Comparison of ENCODE assay signal across 8 cellular contexts in the genomic region with DNA sequence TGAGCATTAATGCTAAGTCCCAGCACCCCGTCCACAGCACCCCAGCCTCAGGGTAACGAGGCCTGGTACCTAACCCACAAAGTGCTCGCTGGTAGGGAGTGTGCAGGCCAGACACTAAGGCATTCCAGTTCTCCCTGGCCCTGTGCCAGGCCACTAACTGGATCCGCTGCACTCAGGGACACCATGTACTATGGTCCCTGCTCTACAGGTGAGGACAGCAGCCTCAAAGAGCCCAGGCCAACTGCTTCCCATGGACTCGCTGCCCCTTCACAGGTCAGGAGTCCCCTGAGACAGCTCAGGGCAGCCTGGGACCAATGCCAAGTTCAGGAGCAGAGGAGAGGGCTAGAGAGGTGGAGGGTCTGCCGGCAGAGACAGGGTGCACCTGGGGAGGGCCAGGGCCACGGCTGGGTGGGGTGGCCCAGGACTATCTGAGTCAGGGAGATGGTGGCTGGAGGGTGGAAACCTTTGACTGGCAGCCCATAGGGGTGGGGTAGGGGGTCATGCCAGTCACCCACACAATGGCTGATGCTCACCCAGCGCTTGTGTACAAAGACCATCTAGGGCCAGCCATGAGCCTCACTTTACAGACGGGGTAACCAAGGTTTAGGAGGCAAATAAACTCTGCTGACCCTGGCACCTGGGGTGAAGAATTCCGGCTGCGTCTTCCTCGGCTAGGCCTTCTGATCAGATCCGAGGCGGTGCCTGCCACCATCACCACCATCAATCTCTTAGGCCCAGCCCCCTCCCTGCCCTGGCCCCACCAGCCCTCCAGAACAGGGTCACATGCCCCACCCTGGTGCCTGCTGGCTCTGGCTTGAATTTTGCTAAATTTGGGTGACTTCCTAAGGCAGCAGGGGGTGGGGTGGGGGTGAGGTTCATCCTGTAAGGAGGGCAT. TPM values are rescaled to one million over a fixed set of nuclear protein-coding genes. Genes with fewer than 3 reads are reported as not detected.
A peak's percentile ranks its signal among the peaks of the same experiment; 100 is the strongest.
DNase-seq lines count a peak whose midpoint lies in the region; ATAC-seq, FAIRE-seq and TF ChIP-seq lines count a peak whose summit lies in the region.

No MANE protein-coding gene starts in this region.

- POLR2A ChIA-PET in HCT116 (lab: Charles Lee), result no interaction called here
- POLR2A ChIA-PET in GM10248 (lab: Yijun Ruan, JAX), result no interaction called here

- ATAC-seq in HCT116 (no peak), HG03139 (IDR thresholded peaks at IDR 0.05; ENCODE audit: unreplicated experiment) (no peak)

- WGBS in mammary epithelial cell (ENCODE audit: low coverage, missing lambda C conversion rate), result no CpG with 5 or more reads among the region's 14 CpGs

- H3K27me3 ChIP-seq in HCT116 (ENCODE audit: insufficient read depth, low read length) (no peaks in the 10 kb centered on the region), mammary epithelial cell (ENCODE audit: insufficient read depth, low read length) (no peaks in the 10 kb centered on the region), kidney epithelial cell (ENCODE audit: control insufficient read depth, insufficient read depth, low read length) (no peaks in the 10 kb centered on the region)

- H3K79me2 ChIP-seq in HCT116 (ENCODE audit: insufficient read depth, low read length), result peaks cover 75% of the 10 kb centered on the region; the same call in 1 of the 2 replicates
- peaks cover 94% of the 10 kb centered on the region for H3K79me2 ChIP-seq in mammary epithelial cell (ENCODE audit: insufficient read depth, low read length)

- TF ChIP-seq CTCF in HCT116 (IDR thresholded peaks at IDR 0.05 in 2 of 3, conservative IDR thresholded peaks at IDR 0.05 in 1 of 3; ENCODE audit: borderline replicate concordance in 1 of 3, insufficient read depth in 1 of 3, low read depth in 2 of 3, low read length in 2 of 3) (no peak), mammary epithelial cell (conservative IDR thresholded peaks at IDR 0.05 in 1 of 2, IDR thresholded peaks at IDR 0.05 in 1 of 2; ENCODE audit: extremely low read depth in 1 of 2, insufficient read depth in 1 of 2, low read depth in 1 of 2, low read length in 2 of 2) (no peak), kidney epithelial cell (IDR thresholded peaks at IDR 0.05; ENCODE audit: insufficient read depth, low read length, poor library complexity, severe bottlenecking) (no peak), D721Med (IDR thresholded peaks at IDR 0.05; ENCODE audit: insufficient read depth, missing control alignments) (no peak), GM10248 (IDR thresholded peaks at IDR 0.05; ENCODE audit: control extremely low read depth, extremely low read depth, low read depth, missing control alignments) (no peak)

- H3K9me3 ChIP-seq in HCT116 (ENCODE audit: control insufficient read depth in 1 of 2, insufficient read depth in 1 of 2, low read depth in 1 of 2, low read length in 2 of 2) (no peaks in the 10 kb centered on the region), mammary epithelial cell (replicated peaks; ENCODE audit: insufficient read depth, low read length) (no peaks in the 10 kb centered on the region)

- TF ChIP-seq RAD21 in HCT116 (IDR thresholded peaks at IDR 0.05; ENCODE audit: low read depth), result no peak

- H3K4me2 ChIP-seq in HCT116 (ENCODE audit: low read length), result peak overlapping the region; percentile 67
- H3K4me2 ChIP-seq in mammary epithelial cell (ENCODE audit: insufficient read depth, low read depth, low read length), result peak overlapping the region; percentile 92

- H3K27ac ChIP-seq in HCT116 (ENCODE audit: low read depth, low read length), result no peak overlapping the region
- H3K27ac ChIP-seq in mammary epithelial cell (ENCODE audit: insufficient read depth, low read depth, low read length), result no peak overlapping the region

- no peaks in the 10 kb centered on the region for H4K20me1 ChIP-seq in HCT116 (ENCODE audit: insufficient read depth)
- no peaks in the 10 kb centered on the region for H4K20me1 ChIP-seq in mammary epithelial cell (ENCODE audit: insufficient read depth, low read length)

- H3K36me3 ChIP-seq in HCT116 (ENCODE audit: control insufficient read depth in 1 of 2, insufficient read depth in 2 of 2, low read length in 2 of 2), result no peaks in the 10 kb centered on the region
- H3K36me3 ChIP-seq in mammary epithelial cell (ENCODE audit: insufficient read depth, low read length), result no peaks in the 10 kb centered on the region
- no peaks in the 10 kb centered on the region for H3K36me3 ChIP-seq in kidney epithelial cell (ENCODE audit: control insufficient read depth, insufficient read depth, low read length)

- CTCF ChIA-PET in HCT116 (lab: Charles Lee), result no interaction called here
- CTCF ChIA-PET in mammary epithelial cell (lab: Charles Lee; ENCODE audit: low non-redundant PET), result no interaction called here
- CTCF ChIA-PET in GM10248 (lab: Yijun Ruan, JAX), result no interaction called here

- no TSS peak for BruUV-seq in HCT116 (replicated peaks; lab: Mats Ljungman, UMichigan)
- BruUV-seq in mammary epithelial cell (replicated peaks; lab: Mats Ljungman, UMichigan), result no TSS peak

- in situ Hi-C loops in mammary epithelial cell (cut with MboI; ENCODE audit: low sequenced_read_pairs in 2 of 2), result no loop called here

- RAD21 ChIA-PET in HCT116 (lab: Charles Lee; ENCODE audit: low non-redundant PET in 1 of 2, low total read pairs in 2 of 2, uncharacterized antibody in 2 of 2, unreplicated experiment in 2 of 2), result no interaction called here

- TF ChIP-seq POLR2A in HCT116 (IDR thresholded peaks at IDR 0.05; ENCODE audit: borderline replicate concordance, extremely low read depth, insufficient read depth, insufficient read length), result no peak

- DNase-seq in HCT116 (ENCODE audit: low read depth, low spot score) (no peak), mammary epithelial cell (no peak), kidney epithelial cell (ENCODE audit: low read depth) (no peak), skeletal muscle cell (ENCODE audit: low read depth) (no peak), DMS79 (lab: John Stamatoyannopoulos, UW) (no peak), D721Med (ENCODE audit: insufficient read length, low spot score) (no peak), GM10248 (ENCODE audit: extremely low spot score) (no peak)

- no peak overlapping the region for H3K9ac ChIP-seq in HCT116 (ENCODE audit: low read length)
- no peak overlapping the region for H3K9ac ChIP-seq in mammary epithelial cell (ENCODE audit: insufficient read depth, low read length)

- dilution Hi-C loops in mammary epithelial cell (cut with HindIII; ENCODE audit: low sequenced_read_pairs), result no loop called here

- no peak for FAIRE-seq in D721Med (lab: Jason Lieb, UNC)

- intact Hi-C loops in HCT116 (cut with micrococcal nuclease) (no loop called here), mammary epithelial cell (cut with micrococcal nuclease) (loop anchor here (2.0 kb wide), 1 partner anchor 49 kb away; no protein-coding TSS in a partner anchor)

- peak overlapping the region; percentile 32 to 43 for H3K4me3 ChIP-seq in HCT116 (replicated peaks in 1 of 2; ENCODE audit: low read depth in 1 of 2, low read length in 2 of 2)
- H3K4me3 ChIP-seq in mammary epithelial cell (replicated peaks in 1 of 3; ENCODE audit: insufficient read depth in 1 of 3, low read depth in 2 of 3, low read length in 3 of 3), result peak overlapping the region; percentile 26 to 58 (median 46)
- peak overlapping the region; percentile 28 for H3K4me3 ChIP-seq in kidney epithelial cell (ENCODE audit: low read depth, low read length)
- H3K4me3 ChIP-seq in skeletal muscle cell (ENCODE audit: low read depth, low read length), result peak overlapping the region; percentile 50

- H3K9me2 ChIP-seq in HCT116 (ENCODE audit: insufficient read depth), result no peaks in the 10 kb centered on the region

- H2AFZ ChIP-seq in HCT116 (ENCODE audit: low read depth, low read length, poor library complexity, severe bottlenecking) (no peak overlapping the region), mammary epithelial cell (ENCODE audit: low read depth, low read length) (no peak overlapping the region)

- H3K4me1 ChIP-seq in HCT116 (ENCODE audit: control insufficient read depth in 1 of 2, insufficient read depth in 2 of 2, low read length in 2 of 2) (peaks cover 24 to 52% of the 10 kb centered on the region in 2 experiments; a peak in 3 of 4 replicates), mammary epithelial cell (ENCODE audit: insufficient read depth, low read length) (peaks cover 46% of the 10 kb centered on the region)

TF ChIP-seq in HCT116, 20 proteins besides CTCF, POLR2A, EP300 and RAD21 (continues in another document):
- no peak for TF ChIP-seq EZH2 (IDR thresholded peaks at IDR 0.05)
- TF ChIP-seq CBX3 (IDR thresholded peaks at IDR 0.05; ENCODE audit: low read depth), result no peak
- TF ChIP-seq TCF7L2 (IDR thresholded peaks at IDR 0.05; ENCODE audit: borderline replicate concordance, extremely low read depth, insufficient read depth, insufficient read length), result no peak
- no peak for TF ChIP-seq EGR1 (IDR thresholded peaks at IDR 0.05; ENCODE audit: low read depth)
- no peak for TF ChIP-seq CEBPB (IDR thresholded peaks at IDR 0.05; ENCODE audit: low read depth)
- TF ChIP-seq YY1 (IDR thresholded peaks at IDR 0.05; ENCODE audit: extremely low read depth, insufficient replicate concordance, low read depth, low read length), result no peak
- TF ChIP-seq ZFX (IDR thresholded peaks at IDR 0.05), result no peak
- TF ChIP-seq EZH2phosphoT487 (IDR thresholded peaks at IDR 0.05; ENCODE audit: borderline replicate concordance), result no peak
- no peak for TF ChIP-seq ZBTB33 (IDR thresholded peaks at IDR 0.05; ENCODE audit: extremely low read depth, insufficient replicate concordance, low read length)
- no peak for TF ChIP-seq JUND (IDR thresholded peaks at IDR 0.05)

RNA-seq across cellular contexts. Expression of gene OSBPL5, which starts 5.6 kb away (rescaled TPM):
- total RNA-seq in HCT116 (2021; ENCODE audit: unreplicated experiment), result 44.2 TPM
- polyA plus RNA-seq in HCT116 (2012), result 30.9 and 34.3 TPM in 2 replicates
- total RNA-seq in mammary epithelial cell, result 10 to 100 TPM; 24.8 to 35.7 TPM
- 16.2 TPM for polyA plus RNA-seq in mammary epithelial cell
- polyA minus RNA-seq in mammary epithelial cell, result 11.9 TPM
- total RNA-seq in kidney epithelial cell, result 9.2 and 10.2 TPM in 2 replicates

RNA-seq across cellular contexts. Expression of gene MRGPRG, which starts 59.1 kb away (rescaled TPM):
- total RNA-seq in HCT116 (2021; ENCODE audit: unreplicated experiment) (not detected), mammary epithelial cell (not detected), kidney epithelial cell (not detected in 2 replicates)
- polyA plus RNA-seq in HCT116 (2012), result not detected in 2 replicates
- polyA plus RNA-seq in mammary epithelial cell, result not detected
- not detected for polyA minus RNA-seq in mammary epithelial cell
